7 cellular contexts compared by ENCODE assay signal in the genomic region with DNA sequence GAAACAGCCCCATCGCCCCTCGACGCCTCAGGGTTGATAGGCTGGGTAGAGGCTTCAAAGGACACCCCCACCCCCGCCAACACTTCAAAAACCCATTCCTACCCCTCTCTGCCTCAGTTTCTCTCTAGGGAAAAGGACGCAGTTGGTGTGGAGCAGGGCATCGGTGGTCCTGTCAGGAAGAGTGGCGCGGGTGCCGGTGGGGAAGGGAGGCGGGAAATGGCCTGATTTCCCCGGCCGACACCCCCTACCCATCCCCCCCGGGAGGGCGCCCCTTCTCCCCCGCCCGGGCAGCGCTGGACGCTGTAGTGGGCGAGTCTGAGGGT. TPM values are rescaled to one million over a fixed set of nuclear protein-coding genes. Genes with fewer than 3 reads are reported as not detected.
A peak's percentile ranks its signal among the peaks of the same experiment; 100 is the strongest.
DNase-seq lines count a peak whose midpoint lies in the region; ATAC-seq, FAIRE-seq and TF ChIP-seq lines count a peak whose summit lies in the region.

No MANE protein-coding gene starts in this region.

- ATAC-seq in GM21447 (IDR thresholded peaks at IDR 0.05; ENCODE audit: unreplicated experiment) = peak; percentile 5
- ATAC-seq in pancreas = peak in 2 of 4 donors; percentile 1

- H3K27ac Mint-ChIP-seq in endodermal cell = no peak overlapping the region

- H3K4me1 ChIP-seq in endodermal cell (ENCODE audit: control insufficient read depth, insufficient read depth, low read length) = peaks cover 3% of the 10 kb centered on the region
- H3K4me1 ChIP-seq in pancreas = peaks cover 0 to 15% (median 10%) of the 10 kb centered on the region in 3 donors

- H3K9me3 ChIP-seq in MG63 (peaks cover 2% of the 10 kb centered on the region), endodermal cell (ENCODE audit: control insufficient read depth, low read length) (no peaks in the 10 kb centered on the region), pancreas (no peaks in the 10 kb centered on the region)

- H3K36me3 Mint-ChIP-seq in endodermal cell (ENCODE audit: low read depth) = peaks cover 5% of the 10 kb centered on the region

- H3K27me3 ChIP-seq in MG63 = no peaks in the 10 kb centered on the region
- no peaks in the 10 kb centered on the region for H3K27me3 ChIP-seq in endodermal cell (ENCODE audit: control insufficient read depth, insufficient read depth, low read length, poor library complexity, severe bottlenecking)
- no peaks in the 10 kb centered on the region for H3K27me3 ChIP-seq in pancreas

- H3K27me3 Mint-ChIP-seq in endodermal cell (ENCODE audit: insufficient read depth) = peaks cover 25% of the 10 kb centered on the region

- H3K4me1 Mint-ChIP-seq in endodermal cell = peaks cover 13% of the 10 kb centered on the region

- TF ChIP-seq CTCF in endodermal cell (conservative IDR thresholded peaks at IDR 0.05) (no peak), pancreas (IDR thresholded peaks at IDR 0.05) (no peak)

- H3K4me3 Mint-ChIP-seq in endodermal cell = peak overlapping the region; percentile 88

- DNase-seq in MG63 = no peak
- no peak for DNase-seq in endodermal cell
- DNase-seq in pancreas = no peak
- DNase-seq in EL = no peak
- no peak for DNase-seq in superior temporal gyrus (ENCODE audit: extremely low spot score)
- no peak for DNase-seq in activated naive CD4-positive, alpha-beta T cell treated with Interleukin-2 at 50 U/mL for 16 hours

- H3K36me3 ChIP-seq in MG63 (no peaks in the 10 kb centered on the region; the same call in 1 of the 2 replicates), endodermal cell (ENCODE audit: control insufficient read depth, insufficient read depth, low read length) (peaks cover 11% of the 10 kb centered on the region), pancreas (no peaks in the 10 kb centered on the region)

- 1% methylated on average over 18 of the region's 19 CpGs; no CpG with 5 or more reads in 1 of the 2 experiments for WGBS in endodermal cell (ENCODE audit: insufficient coverage in 1 of 2, insufficient read length in 1 of 2), 2 experiments
- WGBS in pancreas, 2 donors = 1 to 3% methylated on average over 17 to 19 of the region's 19 CpGs

- no peaks in the 10 kb centered on the region for H3K9me3 Mint-ChIP-seq in endodermal cell

- no peak for FAIRE-seq in pancreas (lab: Jason Lieb, UNC)

- H3K9ac ChIP-seq in endodermal cell (ENCODE audit: extremely low read depth, low read length, poor library complexity, severe bottlenecking) = peak overlapping the region; percentile 47

- intact Hi-C loops in pancreas (cut with DNase I) = no loop called here

- H3K27ac ChIP-seq in endodermal cell (ENCODE audit: low read depth, low read length) = peak overlapping the region; percentile 83
- H3K27ac ChIP-seq in pancreas = peak overlapping the region; percentile 52 to 90 (median 84)

- H3K4me3 ChIP-seq in MG63 (peak overlapping the region; percentile 63), endodermal cell (ENCODE audit: low read length) (peak overlapping the region; percentile 87), pancreas (peak overlapping the region; percentile 53 to 77 (median 63))

RNA-seq across cellular contexts. Expression of a gene that starts 0.4 kb away (rescaled TPM):
- 1.8 and 24.3 TPM in 2 replicates for total RNA-seq in MG63 (2014; rRNA removed; shearing (Covaris generic); ENCODE audit: low replicate concordance)
- total RNA-seq in endodermal cell = 10 to 100 TPM; 24.7 to 38.4 TPM
- 34.9 TPM for polyA plus RNA-seq in endodermal cell (2013, experiment 1 of 2)
- 37.1 TPM for polyA plus RNA-seq in endodermal cell (2013, experiment 2 of 2)
- total RNA-seq in pancreas = 10 to 100 TPM; 10.7 to 23.0 (median 15.3) TPM
- 10 to 100 TPM; 25.5 to 41.3 TPM for polyA plus RNA-seq in pancreas

RNA-seq across cellular contexts. Expression of a gene that starts 21.9 kb away (rescaled TPM):
- total RNA-seq in MG63 (2014; rRNA removed; shearing (Covaris generic); ENCODE audit: low replicate concordance) = 2.1 and 3.1 TPM in 2 replicates
- total RNA-seq in endodermal cell = 10 to 100 TPM; 71.4 to 81.7 TPM
- polyA plus RNA-seq in endodermal cell (2013, experiment 1 of 2) = 60.7 TPM
- 57.0 TPM for polyA plus RNA-seq in endodermal cell (2013, experiment 2 of 2)
- total RNA-seq in pancreas = 1 to 10 TPM; 4.3 to 8.8 (median 6.5) TPM
- 1 to 10 TPM; 2.9 to 4.8 TPM for polyA plus RNA-seq in pancreas

RNA-seq across cellular contexts. Expression of a gene that starts 33.3 kb away (rescaled TPM):
- 15.0 and 33.3 TPM in 2 replicates for total RNA-seq in MG63 (2014; rRNA removed; shearing (Covaris generic); ENCODE audit: low replicate concordance)
- total RNA-seq in endodermal cell = 1 to 10 TPM; 4.0 TPM
- polyA plus RNA-seq in endodermal cell (2013, experiment 1 of 2) = 7.6 TPM
- polyA plus RNA-seq in endodermal cell (2013, experiment 2 of 2) = 5.8 TPM
- 10 to 100 TPM in 1 of 6 donors, 1 to 10 TPM in 5; 4.4 to 97.7 (median 6.6) TPM for total RNA-seq in pancreas
- polyA plus RNA-seq in pancreas = 10 to 100 TPM in 1 of 2 donors, 1 to 10 TPM in 1; 6.5 to 12.8 TPM

RNA-seq across cellular contexts. Expression of a gene that starts 49.9 kb away (rescaled TPM):
- total RNA-seq in MG63 (2014; rRNA removed; shearing (Covaris generic); ENCODE audit: low replicate concordance) = 9.1 and 13.5 TPM in 2 replicates
- total RNA-seq in endodermal cell = 10 to 100 TPM; 39.5 to 46.1 TPM
- 41.4 TPM for polyA plus RNA-seq in endodermal cell (2013, experiment 1 of 2)
- 36.9 TPM for polyA plus RNA-seq in endodermal cell (2013, experiment 2 of 2)
- 1 to 10 TPM; 4.2 to 8.1 (median 6.2) TPM for total RNA-seq in pancreas
- 10 to 100 TPM in 1 of 2 donors, 1 to 10 TPM in 1; 5.2 to 10.7 TPM for polyA plus RNA-seq in pancreas

RNA-seq across cellular contexts. Expression of a gene that starts 56.7 kb away (rescaled TPM):
- total RNA-seq in MG63 (2014; rRNA removed; shearing (Covaris generic); ENCODE audit: low replicate concordance) = 1.6 TPM in 1 of 2 replicates, not detected in the other
- total RNA-seq in endodermal cell = 10 to 100 TPM; 21.8 to 29.4 TPM
- 42.1 TPM for polyA plus RNA-seq in endodermal cell (2013, experiment 1 of 2)
- 32.5 TPM for polyA plus RNA-seq in endodermal cell (2013, experiment 2 of 2)
- 1 to 10 TPM; 2.5 to 6.3 (median 2.9) TPM for total RNA-seq in pancreas
- 1 to 10 TPM; 5.8 to 6.8 TPM for polyA plus RNA-seq in pancreas

Comparison
In these comparisons a context has a peak if more than half of its experiments do, and no peak if none do; other contexts are left out.
1. RNA of a gene that starts 21.9 kb away (total RNA-seq): 71.4 to 81.7 TPM in endodermal cell; 4.3 to 8.8 TPM in pancreas and 2.1 to 3.1 TPM in MG63; every median in the first group is over 4 times any median in the second.
2. Peak in every context shown above with its lines, with median percentiles within 50 percentile points of each other: H3K4me3 ChIP-seq.